ENCODE assay signal across 26 cellular contexts in the genomic region with DNA sequence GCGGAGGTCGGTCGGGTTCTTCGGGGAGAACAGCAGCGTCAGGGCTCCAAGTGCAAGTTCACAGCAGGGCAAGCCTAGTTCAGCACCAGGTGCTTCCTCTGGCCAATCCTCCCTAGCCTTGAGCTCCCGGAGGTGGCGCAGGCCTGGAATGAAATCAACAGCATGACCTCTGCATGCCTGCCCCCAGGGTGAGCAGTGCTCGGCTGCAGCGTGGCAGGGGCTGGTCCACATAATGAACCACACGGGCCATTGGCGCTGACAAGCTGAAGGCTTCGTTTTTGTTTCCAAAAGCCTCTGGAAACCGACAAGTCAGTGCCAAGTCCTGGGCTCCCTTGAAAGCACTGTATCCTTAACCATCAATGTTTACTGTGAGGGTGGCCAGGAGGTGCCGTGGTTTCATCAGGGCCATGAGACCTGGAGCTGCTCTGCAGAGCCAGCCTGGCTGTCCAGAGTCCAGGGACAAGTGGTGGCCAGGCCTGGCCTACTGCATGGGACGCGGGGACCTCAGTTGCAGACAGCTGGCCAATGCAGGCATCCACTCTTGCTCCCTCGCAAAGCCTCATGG. TPM values are rescaled to one million over a fixed set of nuclear protein-coding genes. Genes with fewer than 3 reads are reported as not detected.
DNase-seq lines count a peak whose midpoint lies in the region; ATAC-seq, FAIRE-seq and TF ChIP-seq lines count a peak whose summit lies in the region.
"Had no signal": no experiment of that assay in that cellular context is flagged by ENCODE, and none has a peak within 500 bp of the region (broad histone marks: within the 10 kb centered on the region; RNA-seq: fewer than 3 reads in every experiment).

No MANE protein-coding gene starts in this region.

- peaks cover 14 to 64% (median 58%) of the 10 kb centered on the region in 4 donors for H3K36me3 ChIP-seq in upper lobe of left lung

- WGBS in upper lobe of left lung, 2 donors = 83 to 94% methylated on average over 7 to 17 of the region's 17 CpGs

- TF ChIP-seq CTCF in CD4-positive, alpha-beta T cell (IDR thresholded peaks at IDR 0.05) = no peak
- no peak for TF ChIP-seq CTCF in brain (conservative IDR thresholded peaks at IDR 0.05)
- TF ChIP-seq CTCF in nephron (IDR thresholded peaks at IDR 0.05; ENCODE audit: unreplicated experiment in 3 of 3) = no peak
- TF ChIP-seq CTCF in upper lobe of left lung (IDR thresholded peaks at IDR 0.05) = no peak

- intact Hi-C loops in CD4-positive, alpha-beta T cell (cut with DNase I, micrococcal nuclease) = loop anchor here in 1 of 2 experiments (2.0 kb wide), 2 partner anchors 39 to 63 kb away; no protein-coding TSS in a partner anchor

- TF ChIP-seq EP300 in upper lobe of left lung (IDR thresholded peaks at IDR 0.05) = no peak

- POLR2A ChIA-PET in CD4-positive, alpha-beta T cell (lab: Charles Lee) = no interaction called here

- peak overlapping the region; percentile 70 for H3K4me3 Mint-ChIP-seq in CD4-positive, alpha-beta T cell
- H3K4me3 Mint-ChIP-seq in brain (peak overlapping the region in 3 of 5 experiments; percentile 16 to 44 (median 18)), nephron (peak overlapping the region in 2 of 3 experiments; percentile 41 to 75)
- H3K4me3 Mint-ChIP-seq: stimulated activated memory B cell treated with anti-CD40 and anti-IgM and Interleukin-4, amounts not matched to agents 10 μg/mL and 1 μg/mL and 100 μg/mL, for 72 hours had no signal

- no peak for ATAC-seq in CD4-positive, alpha-beta T cell (ENCODE audit: poor library complexity)
- ATAC-seq in HG02588 (IDR thresholded peaks at IDR 0.05; ENCODE audit: unreplicated experiment) = no peak
- no peak for ATAC-seq in upper lobe of left lung (ENCODE audit: low FRiP score in 2 of 2)
- ATAC-seq in GM18907 (IDR thresholded peaks at IDR 0.05; ENCODE audit: unreplicated experiment) = no peak
- ATAC-seq: lower lobe of right lung; sciatic nerve; stimulated activated memory B cell treated with anti-CD40 and anti-IgM and Interleukin-4, amounts not matched to agents 10 μg/mL and 1 μg/mL and 100 μg/mL, for 72 hours had no signal

- TF ChIP-seq POLR2A in H54 (IDR thresholded peaks at IDR 0.05; ENCODE audit: low read depth, low read length) (no peak), upper lobe of left lung (IDR thresholded peaks at IDR 0.05) (no peak)

- H3K4me1 Mint-ChIP-seq in CD4-positive, alpha-beta T cell (ENCODE audit: low read depth) = peaks cover 17% of the 10 kb centered on the region
- H3K4me1 Mint-ChIP-seq in brain (peaks cover 17% of the 10 kb centered on the region), nephron (peaks cover 14% of the 10 kb centered on the region)

- FAIRE-seq in H54 (lab: Jason Lieb, UNC) = no peak
- FAIRE-seq: GM12891, H1, RCC 7860, urothelium cell line had no signal

- CTCF ChIA-PET in CD4-positive, alpha-beta T cell (lab: Charles Lee) = no interaction called here

- H3K36me3 Mint-ChIP-seq in CD4-positive, alpha-beta T cell (ENCODE audit: low read depth) = peaks cover 62% of the 10 kb centered on the region
- H3K36me3 Mint-ChIP-seq in brain = peaks cover 48% of the 10 kb centered on the region
- H3K36me3 Mint-ChIP-seq in nephron (ENCODE audit: low read depth) = peaks cover 41% of the 10 kb centered on the region

- no peaks in the 10 kb centered on the region for H3K9me3 Mint-ChIP-seq in CD4-positive, alpha-beta T cell
- H3K9me3 Mint-ChIP-seq in brain (no peaks in the 10 kb centered on the region), nephron (no peaks in the 10 kb centered on the region)
- H3K9me3 Mint-ChIP-seq: stimulated activated memory B cell treated with anti-CD40 and anti-IgM and Interleukin-4, amounts not matched to agents 10 μg/mL and 1 μg/mL and 100 μg/mL, for 72 hours had no signal

- DNase-seq in CD4-positive, alpha-beta T cell = no peak
- DNase-seq in H54 (ENCODE audit: insufficient read length, low spot score) (peak; percentile 52), upper lobe of left lung (no peak)
- DNase-seq: activated CD4-positive, alpha-beta T cell treated with anti-CD3 and anti-CD28 coated beads, Interleukin-2, amount 50 U/mL, for 48 hours; activated CD4-positive, CD25-positive, alpha-beta regulatory T cell; activated CD8-positive, alpha-beta memory T cell treated with anti-CD3 and anti-CD28 coated beads, Interleukin-2, amount 50 U/mL, for 48 hours; activated effector memory CD4-positive, alpha-beta T cell treated with Interleukin-2 at 50 U/mL for 16 hours; islet precursor cell; lower lobe of right lung; NCI-H1105 treated with DMSO at 0.1 percent for 48 hours; NCI-H2029 treated with DMSO at 0.1 percent for 48 hours; NCI-H226; NCI-H774; posterior cingulate gyrus; stimulated activated CD4-positive, alpha-beta T cell treated with anti-CD3 and anti-CD28 coated beads, Interleukin-4, amount 100 ng/mL, for 24 hours had no signal

- H3K9me3 ChIP-seq in CD4-positive, alpha-beta T cell (ENCODE audit: control insufficient read depth, low read length) = no peaks in the 10 kb centered on the region
- H3K9me3 ChIP-seq in upper lobe of left lung = no peaks in the 10 kb centered on the region
- H3K9me3 ChIP-seq: lower lobe of right lung, SJSA1 had no signal

- peaks cover 21 to 30% (median 27%) of the 10 kb centered on the region in 4 donors for H3K4me1 ChIP-seq in upper lobe of left lung

- no peaks in the 10 kb centered on the region for H3K27me3 ChIP-seq in CD4-positive, alpha-beta T cell (ENCODE audit: control insufficient read depth, insufficient read depth, low read length)
- no peaks in the 10 kb centered on the region for H3K27me3 ChIP-seq in upper lobe of left lung
- H3K27me3 ChIP-seq: SJSA1 had no signal

- no peak overlapping the region for H3K27ac Mint-ChIP-seq in CD4-positive, alpha-beta T cell
- H3K27ac Mint-ChIP-seq in brain = peak overlapping the region in 1 of 5 experiments; percentile 41
- no peak overlapping the region for H3K27ac Mint-ChIP-seq in nephron
- H3K27ac Mint-ChIP-seq: stimulated activated memory B cell treated with anti-CD40 and anti-IgM and Interleukin-4, amounts not matched to agents 10 μg/mL and 1 μg/mL and 100 μg/mL, for 72 hours had no signal

- H3K27me3 Mint-ChIP-seq in CD4-positive, alpha-beta T cell = no peaks in the 10 kb centered on the region
- H3K27me3 Mint-ChIP-seq in brain = peaks cover 3% of the 10 kb centered on the region
- no peaks in the 10 kb centered on the region for H3K27me3 Mint-ChIP-seq in nephron (ENCODE audit: low read depth)
- H3K27me3 Mint-ChIP-seq: stimulated activated memory B cell treated with anti-CD40 and anti-IgM and Interleukin-4, amounts not matched to agents 10 μg/mL and 1 μg/mL and 100 μg/mL, for 72 hours had no signal

- no peak overlapping the region for H3K27ac ChIP-seq in CD4-positive, alpha-beta T cell (ENCODE audit: low read depth, low read length)
- no peak overlapping the region for H3K27ac ChIP-seq in upper lobe of left lung
- H3K27ac ChIP-seq: lower lobe of right lung, SJSA1 had no signal

- H3K4me3 ChIP-seq in upper lobe of left lung = no peak overlapping the region
- H3K4me3 ChIP-seq: lower lobe of right lung, SJSA1 had no signal

RNA-seq across cellular contexts. Expression of gene INPP5E, which starts 2.1 kb away (rescaled TPM):
- 10 to 100 TPM; 17.2 to 19.4 TPM for total RNA-seq in CD4-positive, alpha-beta T cell
- 10.7 TPM for polyA plus RNA-seq in brain (ENCODE audit: insufficient read depth, low read depth, low replicate concordance)
- total RNA-seq in upper lobe of left lung = 10 to 100 TPM in 5 of 6 donors, 1 to 10 TPM in 1; 9.1 to 43.0 (median 14.1) TPM

RNA-seq across cellular contexts. Expression of gene PMPCA, which starts 31.3 kb away (rescaled TPM):
- 100 to 1,000 TPM; 107 to 109 TPM for total RNA-seq in CD4-positive, alpha-beta T cell
- 59.4 TPM for polyA plus RNA-seq in brain (ENCODE audit: insufficient read depth, low read depth, low replicate concordance)
- 10 to 100 TPM; 30.4 to 48.2 (median 41.0) TPM for total RNA-seq in upper lobe of left lung

RNA-seq across cellular contexts. Expression of gene ENTR1, which starts 31.3 kb away (rescaled TPM):
- 10 to 100 TPM; 37.7 to 43.2 TPM for total RNA-seq in CD4-positive, alpha-beta T cell
- polyA plus RNA-seq in brain (ENCODE audit: insufficient read depth, low read depth, low replicate concordance) = 27.2 TPM
- 100 to 1,000 TPM in 1 of 6 donors, 10 to 100 TPM in 5; 29.6 to 128 (median 40.0) TPM for total RNA-seq in upper lobe of left lung

RNA-seq across cellular contexts. Expression of gene SEC16A, which starts 41.1 kb away (rescaled TPM):
- 10 to 100 TPM; 73.0 to 75.0 TPM for total RNA-seq in CD4-positive, alpha-beta T cell
- polyA plus RNA-seq in brain (ENCODE audit: insufficient read depth, low read depth, low replicate concordance) = 80.6 TPM
- total RNA-seq in upper lobe of left lung = 10 to 100 TPM; 64.1 to 89.1 (median 72.1) TPM

RNA-seq across cellular contexts. Expression of gene SNAPC4, which starts 41.8 kb away (rescaled TPM):
- 1 to 10 TPM; 7.7 to 8.0 TPM for total RNA-seq in CD4-positive, alpha-beta T cell
- polyA plus RNA-seq in brain (ENCODE audit: insufficient read depth, low read depth, low replicate concordance) = 9.4 TPM
- total RNA-seq in upper lobe of left lung = 10 to 100 TPM in 3 of 6 donors, 1 to 10 TPM in 3; 7.8 to 35.6 (median 13.2) TPM

Comparison
In these comparisons a context has a peak if more than half of its experiments do, and no peak if none do; other contexts are left out.
1. H3K4me3 Mint-ChIP-seq: peak in every context shown above with its lines; median percentile 70 in CD4-positive, alpha-beta T cell; 58 in nephron; 18 in brain.